Comparison of ENCODE assay signal across 8 cellular contexts in the genomic region with DNA sequence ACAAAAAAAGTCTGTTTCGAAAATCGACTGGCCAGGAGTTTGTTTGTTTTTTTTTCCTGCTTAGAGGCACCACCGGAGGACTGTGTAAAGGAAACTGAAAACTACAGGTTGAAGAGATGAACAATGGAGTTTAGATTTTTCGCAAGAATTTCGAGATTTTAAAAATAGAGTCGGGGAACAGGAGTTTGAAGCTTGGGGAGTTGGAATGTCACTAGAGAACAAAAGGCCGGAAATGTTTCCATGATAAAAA. TPM values are rescaled to one million over a fixed set of nuclear protein-coding genes. Genes with fewer than 3 reads are reported as not detected.
DNase-seq lines count a peak whose midpoint lies in the region; ATAC-seq and TF ChIP-seq lines count a peak whose summit lies in the region.

No MANE protein-coding gene starts in this region.

- no peak overlapping the region for H2AFZ ChIP-seq in IMR-90 (replicated peaks; ENCODE audit: low read length, poor library complexity)

- H3K4ac ChIP-seq in IMR-90 (ENCODE audit: low read depth, low read length) = peak overlapping the region; percentile 91; the same call in 1 of the 2 replicates

- H4K91ac ChIP-seq in IMR-90 (ENCODE audit: insufficient read depth, low read depth, low read length) = peak overlapping the region; percentile 83

- H3K9me3 ChIP-seq in IMR-90 (ENCODE audit: control insufficient read depth, insufficient read depth, low read length) (no peaks in the 10 kb centered on the region), muscle layer of duodenum (ENCODE audit: control insufficient read depth in 1 of 2, low read length in 2 of 2) (no peaks in the 10 kb centered on the region)

- H3K4me2 ChIP-seq in IMR-90 (ENCODE audit: low read depth, low read length) = peak overlapping the region; percentile 94

- H3K27ac ChIP-seq in IMR-90 (ENCODE audit: insufficient read depth, low read length) (peak overlapping the region; percentile 99), muscle layer of duodenum (ENCODE audit: low read length) (peak overlapping the region; percentile 94)

- H2BK120ac ChIP-seq in IMR-90 (ENCODE audit: low read depth, low read length) = peak overlapping the region; percentile 38

- no peaks in the 10 kb centered on the region for H3K36me3 ChIP-seq in IMR-90 (ENCODE audit: control insufficient read depth, insufficient read depth, low read length)
- peaks cover 0 to 13% of the 10 kb centered on the region in 2 donors for H3K36me3 ChIP-seq in muscle layer of duodenum (ENCODE audit: control insufficient read depth in 1 of 2, insufficient read depth in 2 of 2, low read length in 2 of 2)

- H3K56ac ChIP-seq in IMR-90 (ENCODE audit: extremely low read depth, insufficient read depth, low read length) = peak overlapping the region; percentile 96

- POLR2A ChIA-PET in IMR-90 (lab: Charles Lee; ENCODE audit: unreplicated experiment) = interaction anchor here (0.7 kb wide), 1 partner anchor 1164 kb away, joined by 3 read pairs; no protein-coding TSS in a partner anchor

- no peaks in the 10 kb centered on the region for H3K27me3 ChIP-seq in IMR-90 (ENCODE audit: control insufficient read depth, insufficient read depth, low read length)
- H3K27me3 ChIP-seq in muscle layer of duodenum (ENCODE audit: low read depth, low read length) = no peaks in the 10 kb centered on the region

- H2BK20ac ChIP-seq in IMR-90 (ENCODE audit: low read depth, low read length) = no peak overlapping the region

- H2AK9ac ChIP-seq in IMR-90 (replicated peaks; ENCODE audit: low read depth, low read length, poor library complexity) = no peak overlapping the region

- dilution Hi-C loops in IMR-90 (cut with HindIII; ENCODE audit: low sequenced_read_pairs, unreplicated experiment) = no loop called here

- no peak overlapping the region for H2AK5ac ChIP-seq in IMR-90 (ENCODE audit: low read depth, low read length)

- TSS peak; percentile 47 for BruUV-seq in IMR-90 (replicated peaks; lab: Mats Ljungman, UMichigan)

- H3K4me3 ChIP-seq in AG09309 (ENCODE audit: control insufficient read depth, low read depth, low read length) (peak overlapping the region; percentile 92), IMR-90 (ENCODE audit: insufficient read depth, low read depth, low read length) (peak overlapping the region; percentile 100), cardiac fibroblast (replicated peaks in 1 of 2; ENCODE audit: low read depth in 2 of 2, low read length in 2 of 2) (peak overlapping the region; percentile 71 to 86), muscle layer of duodenum (ENCODE audit: low read depth in 1 of 2, low read length in 2 of 2) (peak overlapping the region; percentile 91 to 93)

- H3K14ac ChIP-seq in IMR-90 (replicated peaks; ENCODE audit: low read depth, low read length) = peak overlapping the region; percentile 99; the same call in 1 of the 2 replicates

- no peaks in the 10 kb centered on the region for H3K9me1 ChIP-seq in IMR-90 (ENCODE audit: insufficient read depth, low read length)

- in situ Hi-C loops in IMR-90 (cut with MboI; ENCODE audit: low sequenced_read_pairs) = loop anchor here (25.0 kb wide), 1 partner anchor 2004 kb away; no protein-coding TSS in a partner anchor

- peak overlapping the region; percentile 95 for H3K18ac ChIP-seq in IMR-90 (ENCODE audit: low read depth, low read length)

- no peak for TF ChIP-seq RAD21 in IMR-90 (IDR thresholded peaks at IDR 0.05; ENCODE audit: low read length)

- intact Hi-C loops in IMR-90 (cut with micrococcal nuclease) = loop anchor here (1.0 to 10.0 kb wide), 8 partner anchors 116 to 1828 kb away; no protein-coding TSS in a partner anchor

- ATAC-seq in IMR-90 (ENCODE audit: low read depth) = no peak
- no peak for ATAC-seq in HG03108 (IDR thresholded peaks at IDR 0.05; ENCODE audit: unreplicated experiment)
- ATAC-seq in GM21528 (IDR thresholded peaks at IDR 0.05; ENCODE audit: low FRiP score, unreplicated experiment) = no peak

- TF ChIP-seq POLR2A in IMR-90 (IDR thresholded peaks at IDR 0.05; ENCODE audit: low read depth, low read length) = no peak

- no peak for TF ChIP-seq CTCF in AG09309 (IDR thresholded peaks at IDR 0.05; ENCODE audit: control insufficient read depth, insufficient read depth, low read depth, low read length, missing control alignments)
- no peak for TF ChIP-seq CTCF in IMR-90 (conservative IDR thresholded peaks at IDR 0.05; ENCODE audit: low read depth, low read length)
- TF ChIP-seq CTCF in cardiac fibroblast (IDR thresholded peaks at IDR 0.05; ENCODE audit: low read depth, low read length) = no peak

- CTCF ChIA-PET in IMR-90 (lab: Yijun Ruan, JAX) = interaction anchor here (0.6 to 1.2 kb wide), 14 partner anchors 9 to 1738 kb away, joined by 3 to 9 read pairs (median 4); no protein-coding TSS in a partner anchor

- H3K79me1 ChIP-seq in IMR-90 (ENCODE audit: low read depth in 1 of 2, low read length in 2 of 2) = no peaks in the 10 kb centered on the region

- H4K5ac ChIP-seq in IMR-90 (ENCODE audit: low read depth, low read length) = 0 out of 2 replicates have a peak overlapping the region, but pooled peaks have one; percentile 5

- peaks cover 31% of the 10 kb centered on the region for H4K20me1 ChIP-seq in IMR-90 (ENCODE audit: insufficient read depth, low read length)

- peak overlapping the region; percentile 6 to 80; a peak in 3 of 4 replicates for H4K8ac ChIP-seq in IMR-90 (ENCODE audit: low read depth in 2 of 2, low read length in 2 of 2)

- H3K23ac ChIP-seq in IMR-90 (ENCODE audit: low read depth, low read length) = peak overlapping the region; percentile 98

- peak overlapping the region; percentile 100 for H3K9ac ChIP-seq in IMR-90 (ENCODE audit: low read depth, low read length)

- H3K4me1 ChIP-seq in IMR-90 (ENCODE audit: control insufficient read depth, insufficient read depth, low read length) (peaks cover 2% of the 10 kb centered on the region; the same call in 1 of the 2 replicates), muscle layer of duodenum (ENCODE audit: control insufficient read depth in 1 of 2, insufficient read depth in 2 of 2, low read length in 2 of 2) (peaks cover 9 to 31% of the 10 kb centered on the region in 2 donors)

- H2BK5ac ChIP-seq in IMR-90 (ENCODE audit: low read depth, low read length, poor library complexity, severe bottlenecking) = peak overlapping the region; percentile 99

- peak overlapping the region; percentile 32; the same call in 1 of the 3 replicates for H2BK15ac ChIP-seq in IMR-90 (ENCODE audit: low read depth, low read length)

- DNase-seq in AG09309 (ENCODE audit: low read depth) = no peak
- no peak for DNase-seq in IMR-90
- DNase-seq in cardiac fibroblast (ENCODE audit: low read depth in 2 of 2) = no peak
- DNase-seq in GM19238 (ENCODE audit: insufficient read length, low spot score) = no peak
- DNase-seq in NCI-H82 treated with DMSO at 0.1 percent for 48 hours (lab: John Stamatoyannopoulos, UW; ENCODE audit: unreplicated experiment) = no peak

- WGBS in IMR-90 (ENCODE audit: extremely low coverage in 2 of 2, insufficient read length in 1 of 2), 2 experiments = 0% methylated on average over 5 of the region's 7 CpGs; no CpG with 5 or more reads in 1 of the 2 experiments

TF ChIP-seq in IMR-90, 13 proteins besides CTCF, POLR2A, EP300 and RAD21:
- TF ChIP-seq CEBPB (IDR thresholded peaks at IDR 0.05; ENCODE audit: low read depth, low read length) = no peak
- no peak for TF ChIP-seq RFX5 (IDR thresholded peaks at IDR 0.05; ENCODE audit: low read depth, low read length)
- TF ChIP-seq BHLHE40 (IDR thresholded peaks at IDR 0.05; ENCODE audit: low read depth, low read length) = no peak
- TF ChIP-seq CHD1 (IDR thresholded peaks at IDR 0.05; ENCODE audit: low read depth, low read length) = no peak
- TF ChIP-seq RCOR1 (IDR thresholded peaks at IDR 0.05; ENCODE audit: insufficient replicate concordance, low read length) = no peak
- no peak for TF ChIP-seq MXI1 (IDR thresholded peaks at IDR 0.05; ENCODE audit: borderline replicate concordance, low read depth, low read length)
- no peak for TF ChIP-seq MAFK (IDR thresholded peaks at IDR 0.05; ENCODE audit: low read depth, low read length)
- TF ChIP-seq, protein P1, sequence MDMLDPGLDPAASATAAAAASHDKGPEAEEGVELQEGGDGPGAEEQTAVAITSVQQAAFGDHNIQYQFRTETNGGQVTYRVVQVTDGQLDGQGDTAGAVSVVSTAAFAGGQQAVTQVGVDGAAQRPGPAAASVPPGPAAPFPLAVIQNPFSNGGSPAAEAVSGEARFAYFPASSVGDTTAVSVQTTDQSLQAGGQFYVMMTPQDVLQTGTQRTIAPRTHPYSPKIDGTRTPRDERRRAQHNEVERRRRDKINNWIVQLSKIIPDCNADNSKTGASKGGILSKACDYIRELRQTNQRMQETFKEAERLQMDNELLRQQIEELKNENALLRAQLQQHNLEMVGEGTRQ (IDR thresholded peaks at IDR 0.05; ENCODE audit: low read depth, low read length) = no peak
- TF ChIP-seq MAZ (IDR thresholded peaks at IDR 0.05; ENCODE audit: borderline replicate concordance, low read depth, low read length) = no peak
- no peak for TF ChIP-seq SMC3 (IDR thresholded peaks at IDR 0.05; ENCODE audit: low read depth, low read length)
- TF ChIP-seq ELK1 (IDR thresholded peaks at IDR 0.05; ENCODE audit: borderline replicate concordance, low read depth, low read length) = no peak
- TF ChIP-seq FOS (IDR thresholded peaks at IDR 0.05; ENCODE audit: low read depth, low read length) = no peak
- TF ChIP-seq NFE2L2 (IDR thresholded peaks at IDR 0.05; ENCODE audit: low read depth, low read length) = no peak
TF ChIP-seq in IMR-90: peak in this region for 0.

RNA-seq across cellular contexts. Expression of gene QKI, which starts 1.8 kb away (rescaled TPM):
- 171 and 232 TPM in 2 replicates for total RNA-seq in IMR-90 (2012; rRNA removed)
- polyA plus RNA-seq in IMR-90 (2012; rRNA removed) = 106 and 112 TPM in 2 replicates
- 54.2 and 59.7 TPM in 2 replicates for polyA plus RNA-seq in IMR-90 (2012; cell fraction: cytosol; rRNA removed)
- 57.1 and 121 TPM in 2 replicates for polyA plus RNA-seq in IMR-90 (2012; cell fraction: nucleus; rRNA removed; ENCODE audit: low replicate concordance)
